ENCODE assay signal across 19 cellular contexts in the genomic region with DNA sequence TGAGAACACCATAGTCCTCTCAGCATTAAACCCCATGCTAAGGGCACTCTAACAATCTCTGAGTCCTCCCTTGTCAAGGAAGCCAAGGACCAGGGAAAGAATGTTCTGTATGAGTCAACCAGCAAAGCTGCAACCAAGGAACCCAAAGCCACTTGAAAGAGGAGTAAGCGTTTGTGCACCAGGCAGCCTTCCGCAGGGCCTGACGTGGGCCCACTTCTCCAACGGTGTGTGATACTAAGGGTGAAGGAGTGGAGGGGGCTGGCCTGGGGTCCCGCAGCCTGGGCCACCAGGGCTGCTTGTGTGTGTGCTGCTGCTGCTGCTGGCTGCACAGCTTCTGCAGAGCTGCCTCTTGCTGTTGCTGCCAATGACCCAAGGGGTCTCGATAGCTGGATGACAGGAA. TPM values are rescaled to one million over a fixed set of nuclear protein-coding genes. Genes with fewer than 3 reads are reported as not detected.
"Had no signal": no experiment of that assay in that cellular context is flagged by ENCODE, and none has a peak within 500 bp of the region (broad histone marks: within the 10 kb centered on the region; RNA-seq: fewer than 3 reads in every experiment).

No MANE protein-coding gene starts in this region.

- H3K27me3 ChIP-seq: ascending aorta, spleen, thyroid gland had no signal

- H3K36me3 ChIP-seq: ascending aorta, esophagus squamous epithelium, sigmoid colon, spleen, thyroid gland had no signal

- H3K9me3 Mint-ChIP-seq: activated CD4-positive, alpha-beta memory T cell treated with anti-CD3 and anti-CD28 coated beads for 36 hours; activated T-cell treated with anti-CD3 and anti-CD28 coated beads, Interleukin-2, amount 50 U/mL, for 24 hours; activated T-helper 2 cell treated with anti-CD3 and anti-CD28 coated beads, Interferon-gamma antibody, Interleukin-2, Interleukin-4, amounts not matched to agents 10 μg/mL and 5 μg/mL and 100 μg/mL, durations not matched to agents 14 hours and 24 hours and 36 hours; dendritic cell treated with granulocyte-macrophage colony-stimulating factor and Interleukin-4, amounts not matched to agents 40 ng/mL and 50 ng/mL, for 4 days; naive thymus-derived CD8-positive, alpha-beta T cell had no signal

- H3K9me3 ChIP-seq: ascending aorta, esophagus squamous epithelium, sigmoid colon, spleen, thyroid gland had no signal

- H3K4me1 ChIP-seq: ascending aorta, esophagus squamous epithelium, parathyroid adenoma, sigmoid colon, thyroid gland had no signal

- H3K9ac ChIP-seq: parathyroid adenoma had no signal

- H3K27ac Mint-ChIP-seq: activated CD4-positive, alpha-beta memory T cell treated with anti-CD3 and anti-CD28 coated beads for 36 hours; activated T-cell treated with anti-CD3 and anti-CD28 coated beads, Interleukin-2, amount 50 U/mL, for 24 hours; activated T-helper 2 cell treated with anti-CD3 and anti-CD28 coated beads, Interferon-gamma antibody, Interleukin-2, Interleukin-4, amounts not matched to agents 10 μg/mL and 5 μg/mL and 100 μg/mL, durations not matched to agents 14 hours and 24 hours and 36 hours; dendritic cell treated with granulocyte-macrophage colony-stimulating factor and Interleukin-4, amounts not matched to agents 40 ng/mL and 50 ng/mL, for 4 days had no signal

- ATAC-seq: left cardiac atrium; naive thymus-derived CD8-positive, alpha-beta T cell had no signal

- DNase-seq: activated CD4-positive, alpha-beta memory T cell treated with anti-CD3 and anti-CD28 coated beads for 36 hours; activated naive CD4-positive, alpha-beta T cell treated with Interleukin-2 at 50 U/mL for 16 hours; activated T-cell treated with anti-CD3 and anti-CD28 coated beads, Interleukin-2, amount 50 U/mL, for 24 hours; effector CD8-positive, alpha-beta T cell; esophagus squamous epithelium; left cardiac atrium; mesendoderm; naive thymus-derived CD8-positive, alpha-beta T cell; sigmoid colon; spleen; stimulated activated CD8-positive, alpha-beta memory T cell treated with anti-CD3 and anti-CD28 coated beads, Interleukin-4, amount 100 ng/mL, for 48 hours; stimulated activated naive CD4-positive, alpha-beta T cell treated with Interleukin-2 at 50 U/mL for 16 hours; SW 1271; T-helper 2 cell; thyroid gland had no signal

- H3K27ac ChIP-seq: ascending aorta, esophagus squamous epithelium, parathyroid adenoma, sigmoid colon, spleen, thyroid gland had no signal

- H3K4me3 ChIP-seq: ascending aorta, esophagus squamous epithelium, sigmoid colon, spleen, thyroid gland had no signal

- H3K27me3 Mint-ChIP-seq: activated CD4-positive, alpha-beta memory T cell treated with anti-CD3 and anti-CD28 coated beads for 36 hours; activated T-cell treated with anti-CD3 and anti-CD28 coated beads, Interleukin-2, amount 50 U/mL, for 24 hours had no signal

- H3K4me3 Mint-ChIP-seq: activated CD4-positive, alpha-beta memory T cell treated with anti-CD3 and anti-CD28 coated beads for 36 hours; activated T-cell treated with anti-CD3 and anti-CD28 coated beads, Interleukin-2, amount 50 U/mL, for 24 hours; dendritic cell treated with granulocyte-macrophage colony-stimulating factor and Interleukin-4, amounts not matched to agents 40 ng/mL and 50 ng/mL, for 4 days; naive thymus-derived CD8-positive, alpha-beta T cell had no signal

- H3K79me2 ChIP-seq: parathyroid adenoma had no signal

- H3K36me3 Mint-ChIP-seq: activated CD4-positive, alpha-beta memory T cell treated with anti-CD3 and anti-CD28 coated beads for 36 hours; naive thymus-derived CD8-positive, alpha-beta T cell had no signal

- H2AFZ ChIP-seq: parathyroid adenoma had no signal

RNA-seq across cellular contexts. Expression of a gene that starts 30.1 kb away (rescaled TPM):
- total RNA-seq: ascending aorta had no signal
- polyA plus RNA-seq: naive thymus-derived CD8-positive, alpha-beta T cell had no signal

RNA-seq across cellular contexts. Expression of a gene that starts 49.0 kb away (rescaled TPM):
- total RNA-seq: ascending aorta had no signal
